29 cellular contexts compared by ENCODE assay signal in genomic region chr16:58211245-58211644, GRCh38.
"Had no signal": no experiment of that assay in that cellular context is flagged by ENCODE, and none has a peak within 500 bp of the region (broad histone marks: within the 10 kb centered on the region; RNA-seq: fewer than 3 reads in every experiment).

No MANE protein-coding gene starts in this region.

- H3K27ac Mint-ChIP-seq: activated CD4-positive, alpha-beta T cell treated with anti-CD3 and anti-CD28 coated beads, Interleukin-2, amount 10 ng/mL, durations not matched to agents 24 days and 14 days; activated CD8-positive, alpha-beta T cell treated with anti-CD3 and anti-CD28 coated beads for 36 hours; activated naive CD4-positive, alpha-beta T cell treated with anti-CD3 and anti-CD28 coated beads, Interleukin-2, amount 50 U/mL, for 24 hours; activated naive CD8-positive, alpha-beta T cell treated with anti-CD3 and anti-CD28 coated beads, Interleukin-2, amount 10 ng/mL, durations not matched to agents 7 days and 5 days; activated T-cell treated with anti-CD3 and anti-CD28 coated beads, Interleukin-2, amount 50 U/mL, for 24 hours; activated T-helper 2 cell treated with anti-CD3 and anti-CD28 coated beads, Interferon-gamma antibody, Interleukin-2, Interleukin-4, amounts not matched to agents 10 μg/mL and 5 μg/mL and 100 μg/mL, durations not matched to agents 14 hours and 24 hours and 36 hours had no signal

- H3K9me3 ChIP-seq: ascending aorta, SJCRH30 had no signal

- H3K9me3 Mint-ChIP-seq: activated CD4-positive, alpha-beta T cell treated with anti-CD3 and anti-CD28 coated beads, Interleukin-2, amount 10 ng/mL, durations not matched to agents 24 days and 14 days; activated CD8-positive, alpha-beta T cell treated with anti-CD3 and anti-CD28 coated beads for 36 hours; activated naive CD8-positive, alpha-beta T cell treated with anti-CD3 and anti-CD28 coated beads, Interleukin-2, amount 10 ng/mL, durations not matched to agents 7 days and 5 days; activated T-helper 2 cell treated with anti-CD3 and anti-CD28 coated beads, Interferon-gamma antibody, Interleukin-2, Interleukin-4, amounts not matched to agents 10 μg/mL and 5 μg/mL and 100 μg/mL, durations not matched to agents 14 hours and 24 hours and 36 hours had no signal

- H3K36me3 Mint-ChIP-seq: activated naive CD8-positive, alpha-beta T cell treated with anti-CD3 and anti-CD28 coated beads, Interleukin-2, amount 10 ng/mL, durations not matched to agents 7 days and 5 days had no signal

- H3K4me1 ChIP-seq: ascending aorta, SJCRH30 had no signal

- H3K36me3 ChIP-seq: ascending aorta, SJCRH30 had no signal

- H3K4me3 Mint-ChIP-seq: activated CD4-positive, alpha-beta T cell treated with anti-CD3 and anti-CD28 coated beads, Interleukin-2, amount 10 ng/mL, durations not matched to agents 24 days and 14 days; activated CD8-positive, alpha-beta T cell treated with anti-CD3 and anti-CD28 coated beads for 36 hours; activated naive CD4-positive, alpha-beta T cell treated with anti-CD3 and anti-CD28 coated beads, Interleukin-2, amount 50 U/mL, for 24 hours; activated naive CD8-positive, alpha-beta T cell treated with anti-CD3 and anti-CD28 coated beads, Interleukin-2, amount 10 ng/mL, durations not matched to agents 7 days and 5 days; activated T-cell treated with anti-CD3 and anti-CD28 coated beads, Interleukin-2, amount 50 U/mL, for 24 hours had no signal

- DNase-seq: activated CD4-positive, alpha-beta T cell treated with anti-CD3 and anti-CD28 coated beads, Interleukin-2, amount 10 ng/mL, durations not matched to agents 24 days and 14 days; activated CD4-positive, alpha-beta T cell treated with anti-CD3 and anti-CD28 coated beads, Interleukin-2, amount 50 U/mL, for 4 hours; activated CD8-positive, alpha-beta T cell treated with anti-CD3 and anti-CD28 coated beads for 36 hours; activated gamma-delta T cell; activated naive CD4-positive, alpha-beta T cell treated with Interleukin-2 at 50 U/mL for 16 hours; activated naive CD8-positive, alpha-beta T cell treated with anti-CD3 and anti-CD28 coated beads, Interleukin-2, amount 10 ng/mL, durations not matched to agents 7 days and 5 days; activated T-cell treated with anti-CD3 and anti-CD28 coated beads, Interleukin-2, amount 50 U/mL, for 24 hours; Karpas-422; KBM-7; MM.1S; MV-4-11; NCI-H1092 treated with DMSO at 0.1 percent for 48 hours; NCI-H1417; NCI-H146; NCI-H187; NCI-H2029 treated with DMSO at 0.1 percent for 48 hours; NCI-H2107; NCI-H2171; NCI-H510A; NCI-H526; NCI-H748 treated with DMSO at 0.1 percent for 48 hours; NK-92 treated with Interleukin-12 subunit alpha and Interleukin-12 subunit beta, amount 100 ng/mL, for 24 hours; SHP77; SJCRH30; T1000 had no signal

- H3K27ac ChIP-seq: ascending aorta, SJCRH30, SK-N-MC had no signal

- H3K27me3 ChIP-seq: ascending aorta had no signal

- H3K4me3 ChIP-seq: ascending aorta, SJCRH30, SK-N-MC had no signal

- H3K4me1 Mint-ChIP-seq: activated naive CD4-positive, alpha-beta T cell treated with anti-CD3 and anti-CD28 coated beads, Interleukin-2, amount 50 U/mL, for 24 hours had no signal
